Comparison of ENCODE assay signal across 2 cellular contexts in the genomic region with DNA sequence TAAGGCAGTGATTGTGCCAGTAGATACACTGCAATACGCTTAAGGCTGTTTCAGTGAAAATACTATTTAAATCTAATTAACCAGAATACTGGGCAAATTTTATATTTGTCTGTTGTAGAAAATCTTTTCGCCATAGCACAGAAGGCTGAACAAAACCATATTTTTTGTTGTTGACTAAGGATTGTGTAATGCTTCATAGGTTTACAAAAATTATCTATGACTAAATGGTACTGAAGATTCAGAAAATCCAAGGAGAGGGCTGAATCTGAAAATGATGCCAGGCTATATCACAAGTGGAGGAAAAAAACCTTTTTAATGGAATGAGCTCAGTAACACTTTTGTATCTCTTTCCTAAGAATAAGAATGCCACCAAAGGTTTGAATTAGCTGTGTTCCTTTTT.
TF ChIP-seq lines count a peak whose summit lies in the region.

No MANE protein-coding gene starts in this region.

TF ChIP-seq in IMR-90, 13 proteins besides CTCF, POLR2A, EP300 and RAD21:
- TF ChIP-seq FOS (IDR thresholded peaks at IDR 0.05; ENCODE audit: low read depth, low read length) (no peak), CEBPB (IDR thresholded peaks at IDR 0.05; ENCODE audit: low read depth, low read length) (peak; percentile 82)

TF ChIP-seq in K562, 482 proteins besides CTCF, POLR2A, EP300 and RAD21:
- TF ChIP-seq ARNT (IDR thresholded peaks at IDR 0.05) (no peak), TCF3 (CRISPR knock-in tag; IDR thresholded peaks at IDR 0.05) (no peak), SMAD1 (IDR thresholded peaks at IDR 0.05; ENCODE audit: low read depth, low read length, partially characterized antibody) (no peak), MEIS2 (IDR thresholded peaks at IDR 0.05; ENCODE audit: partially characterized antibody) (no peak), SAP30 (IDR thresholded peaks at IDR 0.05; ENCODE audit: borderline replicate concordance, insufficient read depth, low read depth, low read length, poor library complexity, severe bottlenecking) (no peak), RBM34 (IDR thresholded peaks at IDR 0.05; ENCODE audit: borderline replicate concordance, insufficient read depth, low read length) (no peak), ZNF696 (CRISPR knock-in tag; conservative IDR thresholded peaks at IDR 0.05) (no peak), ZFP30 (CRISPR knock-in tag; IDR thresholded peaks at IDR 0.05; ENCODE audit: borderline replicate concordance) (no peak), ZNF175 (CRISPR knock-in tag; IDR thresholded peaks at IDR 0.05; ENCODE audit: low read depth) (no peak), RFX5 (IDR thresholded peaks at IDR 0.05; ENCODE audit: low read depth, low read length) (no peak), POLR2AphosphoS5 (IDR thresholded peaks at IDR 0.05; ENCODE audit: control insufficient read depth, insufficient read depth, low read depth, low read length) (no peak), ZKSCAN1 (IDR thresholded peaks at IDR 0.05; ENCODE audit: low read depth, low read length) (no peak)
- TF ChIP-seq, protein P1, sequence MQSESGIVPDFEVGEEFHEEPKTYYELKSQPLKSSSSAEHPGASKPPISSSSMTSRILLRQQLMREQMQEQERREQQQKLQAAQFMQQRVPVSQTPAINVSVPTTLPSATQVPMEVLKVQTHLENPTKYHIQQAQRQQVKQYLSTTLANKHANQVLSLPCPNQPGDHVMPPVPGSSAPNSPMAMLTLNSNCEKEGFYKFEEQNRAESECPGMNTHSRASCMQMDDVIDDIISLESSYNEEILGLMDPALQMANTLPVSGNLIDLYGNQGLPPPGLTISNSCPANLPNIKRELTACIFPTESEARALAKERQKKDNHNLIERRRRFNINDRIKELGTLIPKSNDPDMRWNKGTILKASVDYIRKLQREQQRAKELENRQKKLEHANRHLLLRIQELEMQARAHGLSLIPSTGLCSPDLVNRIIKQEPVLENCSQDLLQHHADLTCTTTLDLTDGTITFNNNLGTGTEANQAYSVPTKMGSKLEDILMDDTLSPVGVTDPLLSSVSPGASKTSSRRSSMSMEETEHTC (IDR thresholded peaks at IDR 0.05) = no peak
- TF ChIP-seq, protein P2, sequence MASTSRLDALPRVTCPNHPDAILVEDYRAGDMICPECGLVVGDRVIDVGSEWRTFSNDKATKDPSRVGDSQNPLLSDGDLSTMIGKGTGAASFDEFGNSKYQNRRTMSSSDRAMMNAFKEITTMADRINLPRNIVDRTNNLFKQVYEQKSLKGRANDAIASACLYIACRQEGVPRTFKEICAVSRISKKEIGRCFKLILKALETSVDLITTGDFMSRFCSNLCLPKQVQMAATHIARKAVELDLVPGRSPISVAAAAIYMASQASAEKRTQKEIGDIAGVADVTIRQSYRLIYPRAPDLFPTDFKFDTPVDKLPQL (IDR thresholded peaks at IDR 0.05; ENCODE audit: extremely low read depth, insufficient read length) = no peak
